In the genomic region with DNA sequence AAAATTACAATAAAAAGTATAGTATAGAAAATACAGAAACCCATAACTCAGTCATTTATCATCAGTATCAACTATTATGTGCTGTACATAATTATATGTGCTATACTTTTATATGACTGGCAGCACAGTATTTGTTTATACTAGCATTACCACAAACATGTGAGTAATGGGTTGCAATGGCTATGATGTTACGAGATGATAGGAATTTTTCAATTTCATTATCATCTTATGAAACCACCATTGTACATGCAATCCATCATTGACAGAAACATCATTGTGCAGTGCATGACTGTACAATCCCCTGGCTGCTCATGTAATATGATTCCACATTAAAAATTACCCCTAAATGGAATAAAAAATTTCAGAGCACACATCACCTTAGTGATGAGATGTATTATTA, we compare ENCODE assay signal across 26 cellular contexts. TPM values are rescaled to one million over a fixed set of nuclear protein-coding genes. Genes with fewer than 3 reads are reported as not detected.
"Had no signal": no experiment of that assay in that cellular context is flagged by ENCODE, and none has a peak within 500 bp of the region (broad histone marks: within the 10 kb centered on the region; RNA-seq: fewer than 3 reads in every experiment).

No MANE protein-coding gene starts in this region.

- ATAC-seq: activated naive CD4-positive, alpha-beta T cell treated with anti-CD3 and anti-CD28 coated beads, Interleukin-2, amount 50 U/mL, for 72 hours; heart right ventricle; left lobe of liver; lower lobe of right lung; naive thymus-derived CD4-positive, alpha-beta T cell; stimulated activated memory B cell treated with anti-CD40 and anti-IgM and Interleukin-4, amounts not matched to agents 10 μg/mL and 1 μg/mL and 100 μg/mL, for 72 hours; WTC11 had no signal

- H3K4me1 ChIP-seq: ascending aorta, lower lobe of right lung, suprapubic skin, tibial nerve had no signal

- H3K9me3 ChIP-seq: ascending aorta, esophagus muscularis mucosa, heart right ventricle, lower lobe of right lung, sigmoid colon, stomach, suprapubic skin, tibial nerve had no signal

- H3K27ac ChIP-seq: ascending aorta, esophagus muscularis mucosa, heart right ventricle, lower lobe of right lung, sigmoid colon, stomach, suprapubic skin, tibial nerve had no signal

- H3K36me3 Mint-ChIP-seq: activated naive CD4-positive, alpha-beta T cell treated with anti-CD3 and anti-CD28 coated beads, Interleukin-2, amount 50 U/mL, for 72 hours; naive thymus-derived CD4-positive, alpha-beta T cell; stimulated activated memory B cell treated with anti-CD40 and anti-IgM and Interleukin-4, amounts not matched to agents 10 μg/mL and 1 μg/mL and 100 μg/mL, for 72 hours; WTC11 had no signal

- H3K27me3 Mint-ChIP-seq: central memory CD8-positive, alpha-beta T cell; naive thymus-derived CD4-positive, alpha-beta T cell; stimulated activated memory B cell treated with anti-CD40 and anti-IgM and Interleukin-4, amounts not matched to agents 10 μg/mL and 1 μg/mL and 100 μg/mL, for 72 hours had no signal

- H3K4me3 Mint-ChIP-seq: central memory CD8-positive, alpha-beta T cell; naive thymus-derived CD4-positive, alpha-beta T cell; neural crest cell; stimulated activated memory B cell treated with anti-CD40 and anti-IgM and Interleukin-4, amounts not matched to agents 10 μg/mL and 1 μg/mL and 100 μg/mL, for 72 hours; WTC11 had no signal

- H3K4me1 Mint-ChIP-seq: central memory CD8-positive, alpha-beta T cell; naive thymus-derived CD4-positive, alpha-beta T cell; stimulated activated memory B cell treated with anti-CD40 and anti-IgM and Interleukin-4, amounts not matched to agents 10 μg/mL and 1 μg/mL and 100 μg/mL, for 72 hours; WTC11 had no signal

- H3K4me3 ChIP-seq: ascending aorta, esophagus muscularis mucosa, heart right ventricle, lower lobe of right lung, sigmoid colon, smooth muscle cell, stomach, suprapubic skin, tibial nerve had no signal

- H3K27me3 ChIP-seq: ascending aorta, esophagus muscularis mucosa, heart right ventricle, sigmoid colon, stomach, suprapubic skin, tibial nerve had no signal

- H3K9me3 Mint-ChIP-seq: activated naive CD4-positive, alpha-beta T cell treated with anti-CD3 and anti-CD28 coated beads, Interleukin-2, amount 50 U/mL, for 72 hours; neural crest cell; WTC11 had no signal

- DNase-seq: activated T-cell treated with anti-CD3 and anti-CD28 coated beads, Interleukin-2, amount 50 U/mL, for 1 hour; effector memory CD4-positive, alpha-beta T cell; heart right ventricle; lower lobe of right lung; naive thymus-derived CD4-positive, alpha-beta T cell; occipital lobe; posterior cingulate gyrus; sigmoid colon; stimulated activated CD4-positive, alpha-beta T cell treated with anti-CD3 and anti-CD28 coated beads, Interleukin-15, amount 100 ng/mL, for 24 hours; stomach; T-helper 9 cell had no signal

- H3K36me3 ChIP-seq: ascending aorta, esophagus muscularis mucosa, heart right ventricle, lower lobe of right lung, sigmoid colon, stomach, suprapubic skin, tibial nerve had no signal

- H3K27ac Mint-ChIP-seq: activated naive CD4-positive, alpha-beta T cell treated with anti-CD3 and anti-CD28 coated beads, Interleukin-2, amount 50 U/mL, for 72 hours; naive thymus-derived CD4-positive, alpha-beta T cell; stimulated activated memory B cell treated with anti-CD40 and anti-IgM and Interleukin-4, amounts not matched to agents 10 μg/mL and 1 μg/mL and 100 μg/mL, for 72 hours; WTC11 had no signal

RNA-seq across cellular contexts. Expression of a gene that starts 55.7 kb away (rescaled TPM):
- total RNA-seq: activated naive CD4-positive, alpha-beta T cell treated with anti-CD3 and anti-CD28 coated beads, Interleukin-2, amount 50 U/mL, for 72 hours; ascending aorta; dermis microvascular lymphatic vessel endothelial cell; endothelial cell of umbilical vein; esophagus muscularis mucosa; kidney epithelial cell; left lobe of liver; lower lobe of right lung; naive thymus-derived CD4-positive, alpha-beta T cell; renal cortical epithelial cell; smooth muscle cell; suprapubic skin had no signal
- polyA plus RNA-seq: endothelial cell of umbilical vein; heart right ventricle; naive thymus-derived CD4-positive, alpha-beta T cell; smooth muscle cell had no signal
